In genomic region chr2:16677875-16678274, GRCh38 we compare ENCODE assay signal across 32 cellular contexts.
"Had no signal": no experiment of that assay in that cellular context is flagged by ENCODE, and none has a peak within 500 bp of the region (broad histone marks: within the 10 kb centered on the region; RNA-seq: fewer than 3 reads in every experiment).

No MANE protein-coding gene starts in this region.

- H3K4me3 ChIP-seq: adrenal gland, ascending aorta, body of pancreas, breast epithelium, cardiac muscle cell had no signal

- DNase-seq: activated effector memory CD4-positive, alpha-beta T cell treated with anti-CD3 and anti-CD28 coated beads, Interleukin-2, amount 50 U/mL, for 16 hours; activated effector memory CD4-positive, alpha-beta T cell treated with Interleukin-2 at 50 U/mL for 16 hours; activated gamma-delta T cell; activated gamma-delta T cell treated with Interleukin-2 at 50 U/mL for 16 hours; activated naive CD4-positive, alpha-beta T cell; activated naive CD4-positive, alpha-beta T cell treated with anti-CD3 and anti-CD28 coated beads for 36 hours; activated naive CD4-positive, alpha-beta T cell treated with anti-CD3 and anti-CD28 coated beads, Interleukin-2, amount 10 ng/mL, durations not matched to agents 7 days and 5 days; activated naive CD4-positive, alpha-beta T cell treated with anti-CD3 and anti-CD28 coated beads, Interleukin-2, amount 50 U/mL, for 16 hours; activated naive CD4-positive, alpha-beta T cell treated with Interleukin-2 at 50 U/mL for 16 hours; activated naive CD8-positive, alpha-beta T cell treated with anti-CD3 and anti-CD28 coated beads for 36 hours; activated naive CD8-positive, alpha-beta T cell treated with anti-CD3 and anti-CD28 coated beads, Interleukin-2, amount 10 ng/mL, durations not matched to agents 7 days and 5 days; activated naive CD8-positive, alpha-beta T cell treated with anti-CD3 and anti-CD28 coated beads, Interleukin-2, amount 50 U/mL, for 24 hours; activated T-cell treated with anti-CD3 and anti-CD28 coated beads, Interleukin-2, amount 50 U/mL, for 4 hours; activated T-cell treated with anti-CD3 and anti-CD28 coated beads, Interleukin-2, amount 50 U/mL, for 48 hours; activated T-cell treated with anti-CD3 and anti-CD28 coated beads, Interleukin-2, amount 50 U/mL, for 72 hours; adrenal gland; amniotic stem cell; amygdala; anterior cingulate cortex; aorta; body of pancreas; brain microvascular endothelial cell; caudate nucleus; central memory CD4-positive, alpha-beta T cell; cerebellar nuclear complex had no signal

- H3K9me3 ChIP-seq: adrenal gland, body of pancreas had no signal

- H3K27ac ChIP-seq: adrenal gland, ascending aorta, body of pancreas, brain microvascular endothelial cell, breast epithelium, cardiac muscle cell had no signal

- H3K4me1 ChIP-seq: adrenal gland, ascending aorta, body of pancreas, breast epithelium had no signal

- ATAC-seq: activated naive CD4-positive, alpha-beta T cell treated with anti-CD3 and anti-CD28 coated beads, Interleukin-2, amount 50 U/mL, for 72 hours; activated naive CD8-positive, alpha-beta T cell treated with anti-CD3 and anti-CD28 coated beads, Interleukin-2, amount 50 U/mL, for 24 hours; activated T-cell treated with anti-CD3 and anti-CD28 coated beads, Interleukin-2, amount 50 U/mL, for 4 hours; activated T-cell treated with anti-CD3 and anti-CD28 coated beads, Interleukin-2, amount 50 U/mL, for 72 hours; activated T-helper 17 cell treated with anti-CD3 and anti-CD28 coated beads, Interleukin-2, amount 50 U/mL, for 72 hours; body of pancreas had no signal

- H3K27me3 ChIP-seq: adrenal gland, ascending aorta, body of pancreas, brain microvascular endothelial cell, breast epithelium, cardiac muscle cell had no signal

- FAIRE-seq: astrocyte, bronchial epithelial cell had no signal

- H3K36me3 ChIP-seq: adrenal gland, ascending aorta, brain microvascular endothelial cell, breast epithelium, cardiac muscle cell had no signal
